ENCODE assay signal across 27 cellular contexts in genomic region chr16:84848991-84849634, GRCh38. TPM values are rescaled to one million over a fixed set of nuclear protein-coding genes. Genes with fewer than 3 reads are reported as not detected.
"Had no signal": no experiment of that assay in that cellular context is flagged by ENCODE, and none has a peak within 500 bp of the region (broad histone marks: within the 10 kb centered on the region; RNA-seq: fewer than 3 reads in every experiment).

No MANE protein-coding gene starts in this region.

- H3K36me3 Mint-ChIP-seq: activated CD8-positive, alpha-beta memory T cell treated with anti-CD3 and anti-CD28 coated beads, Interleukin-2, amount 10 ng/mL, durations not matched to agents 7 days and 5 days; activated naive CD8-positive, alpha-beta T cell treated with anti-CD3 and anti-CD28 coated beads for 36 hours; stimulated activated memory B cell treated with anti-CD40 and anti-IgM and Interleukin-4, amounts not matched to agents 10 μg/mL and 1 μg/mL and 100 μg/mL, for 72 hours had no signal

- H3K27me3 Mint-ChIP-seq: activated CD8-positive, alpha-beta T cell treated with anti-CD3 and anti-CD28 coated beads for 36 hours; activated T-helper 17 cell treated with anti-CD3 and anti-CD28 coated beads, Interleukin-2, amount 50 U/mL, for 72 hours; progenitor cell of endocrine pancreas had no signal

- H3K9me3 Mint-ChIP-seq: activated CD4-positive, alpha-beta T cell treated with anti-CD3 and anti-CD28 coated beads, Interleukin-2, amount 10 ng/mL, durations not matched to agents 7 days and 5 days; activated CD8-positive, alpha-beta T cell treated with anti-CD3 and anti-CD28 coated beads for 36 hours; activated naive CD8-positive, alpha-beta T cell treated with anti-CD3 and anti-CD28 coated beads for 36 hours; activated T-helper 17 cell treated with anti-CD3 and anti-CD28 coated beads, Interleukin-2, amount 50 U/mL, for 72 hours; central memory CD8-positive, alpha-beta T cell; effector memory CD8-positive, alpha-beta T cell; neural crest cell had no signal

- ATAC-seq: activated CD8-positive, alpha-beta memory T cell treated with anti-CD3 and anti-CD28 coated beads, Interleukin-2, amount 10 ng/mL, durations not matched to agents 7 days and 5 days; activated CD8-positive, alpha-beta T cell treated with anti-CD3 and anti-CD28 coated beads for 36 hours; activated T-helper 17 cell treated with anti-CD3 and anti-CD28 coated beads, Interleukin-2, amount 50 U/mL, for 72 hours; effector memory CD8-positive, alpha-beta T cell; esophagus mucosa; stimulated activated memory B cell treated with anti-CD40 and anti-IgM and Interleukin-4, amounts not matched to agents 10 μg/mL and 1 μg/mL and 100 μg/mL, for 72 hours had no signal

- H2AFZ ChIP-seq: hepatocyte had no signal

- DNase-seq: activated CD4-positive, alpha-beta T cell treated with anti-CD3 and anti-CD28 coated beads, Interleukin-2, amount 10 ng/mL, durations not matched to agents 7 days and 5 days; activated CD4-positive, CD25-positive, alpha-beta regulatory T cell treated with anti-CD3 and anti-CD28 coated beads, Interleukin-2, amount 50 U/mL, for 72 hours; activated CD8-positive, alpha-beta memory T cell treated with anti-CD3 and anti-CD28 coated beads, Interleukin-2, amount 10 ng/mL, durations not matched to agents 7 days and 5 days; activated CD8-positive, alpha-beta T cell treated with anti-CD3 and anti-CD28 coated beads for 36 hours; activated naive CD4-positive, alpha-beta T cell; activated naive CD8-positive, alpha-beta T cell treated with anti-CD3 and anti-CD28 coated beads for 36 hours; colonic mucosa; dorsolateral prefrontal cortex; effector memory CD8-positive, alpha-beta T cell; foreskin melanocyte; naive B cell; retina; sigmoid colon; stimulated activated CD4-positive, alpha-beta T cell treated with anti-CD3 and anti-CD28 coated beads, Interleukin-15, amount 100 ng/mL, for 24 hours; stomach; transverse colon had no signal

- H3K36me3 ChIP-seq: breast epithelium, colonic mucosa had no signal

- H3K4me1 ChIP-seq: breast epithelium, colonic mucosa had no signal

- H3K9me3 ChIP-seq: breast epithelium, colonic mucosa, sigmoid colon, stomach, suprapubic skin, transverse colon had no signal

- H3K4me1 Mint-ChIP-seq: activated CD4-positive, alpha-beta T cell treated with anti-CD3 and anti-CD28 coated beads, Interleukin-2, amount 10 ng/mL, durations not matched to agents 7 days and 5 days; activated CD8-positive, alpha-beta memory T cell treated with anti-CD3 and anti-CD28 coated beads, Interleukin-2, amount 10 ng/mL, durations not matched to agents 7 days and 5 days; activated naive CD8-positive, alpha-beta T cell treated with anti-CD3 and anti-CD28 coated beads for 36 hours; activated T-helper 17 cell treated with anti-CD3 and anti-CD28 coated beads, Interleukin-2, amount 50 U/mL, for 72 hours; central memory CD8-positive, alpha-beta T cell; memory B cell; naive B cell; stimulated activated memory B cell treated with anti-CD40 and anti-IgM and Interleukin-4, amounts not matched to agents 10 μg/mL and 1 μg/mL and 100 μg/mL, for 72 hours had no signal

- H3K4me3 ChIP-seq: breast epithelium, colonic mucosa, dorsolateral prefrontal cortex, hepatocyte, sigmoid colon, smooth muscle cell, stomach, suprapubic skin, transverse colon had no signal

- H3K27me3 ChIP-seq: breast epithelium, colonic mucosa, dorsolateral prefrontal cortex, hepatocyte, sigmoid colon, stomach, suprapubic skin, transverse colon had no signal

- H3K27ac Mint-ChIP-seq: activated CD4-positive, alpha-beta T cell treated with anti-CD3 and anti-CD28 coated beads, Interleukin-2, amount 10 ng/mL, durations not matched to agents 7 days and 5 days; activated CD8-positive, alpha-beta memory T cell treated with anti-CD3 and anti-CD28 coated beads, Interleukin-2, amount 10 ng/mL, durations not matched to agents 7 days and 5 days; activated CD8-positive, alpha-beta T cell treated with anti-CD3 and anti-CD28 coated beads for 36 hours; activated naive CD8-positive, alpha-beta T cell treated with anti-CD3 and anti-CD28 coated beads for 36 hours; activated T-helper 17 cell treated with anti-CD3 and anti-CD28 coated beads, Interleukin-2, amount 50 U/mL, for 72 hours; effector memory CD8-positive, alpha-beta T cell; memory B cell; naive B cell; progenitor cell of endocrine pancreas; stimulated activated memory B cell treated with anti-CD40 and anti-IgM and Interleukin-4, amounts not matched to agents 10 μg/mL and 1 μg/mL and 100 μg/mL, for 72 hours had no signal

- H3K4me3 Mint-ChIP-seq: activated CD4-positive, alpha-beta T cell treated with anti-CD3 and anti-CD28 coated beads, Interleukin-2, amount 10 ng/mL, durations not matched to agents 7 days and 5 days; activated CD8-positive, alpha-beta memory T cell treated with anti-CD3 and anti-CD28 coated beads, Interleukin-2, amount 10 ng/mL, durations not matched to agents 7 days and 5 days; activated CD8-positive, alpha-beta T cell treated with anti-CD3 and anti-CD28 coated beads for 36 hours; activated naive CD8-positive, alpha-beta T cell treated with anti-CD3 and anti-CD28 coated beads for 36 hours; activated T-helper 17 cell treated with anti-CD3 and anti-CD28 coated beads, Interleukin-2, amount 50 U/mL, for 72 hours; central memory CD8-positive, alpha-beta T cell; effector memory CD8-positive, alpha-beta T cell; memory B cell; naive B cell; neural crest cell; stimulated activated memory B cell treated with anti-CD40 and anti-IgM and Interleukin-4, amounts not matched to agents 10 μg/mL and 1 μg/mL and 100 μg/mL, for 72 hours had no signal

- H3K4me2 ChIP-seq: hepatocyte, smooth muscle cell had no signal

- H3K27ac ChIP-seq: breast epithelium, colonic mucosa, dorsolateral prefrontal cortex, hepatocyte, sigmoid colon, stomach, suprapubic skin, transverse colon had no signal

RNA-seq across cellular contexts. Expression of gene CRISPLD2, which starts 29.3 kb away (rescaled TPM):
- total RNA-seq: activated CD8-positive, alpha-beta memory T cell treated with anti-CD3 and anti-CD28 coated beads, Interleukin-2, amount 10 ng/mL, durations not matched to agents 7 days and 5 days; activated naive CD8-positive, alpha-beta T cell treated with anti-CD3 and anti-CD28 coated beads for 36 hours had no signal
